ENCODE assay signal across 9 cellular contexts in the genomic region with DNA sequence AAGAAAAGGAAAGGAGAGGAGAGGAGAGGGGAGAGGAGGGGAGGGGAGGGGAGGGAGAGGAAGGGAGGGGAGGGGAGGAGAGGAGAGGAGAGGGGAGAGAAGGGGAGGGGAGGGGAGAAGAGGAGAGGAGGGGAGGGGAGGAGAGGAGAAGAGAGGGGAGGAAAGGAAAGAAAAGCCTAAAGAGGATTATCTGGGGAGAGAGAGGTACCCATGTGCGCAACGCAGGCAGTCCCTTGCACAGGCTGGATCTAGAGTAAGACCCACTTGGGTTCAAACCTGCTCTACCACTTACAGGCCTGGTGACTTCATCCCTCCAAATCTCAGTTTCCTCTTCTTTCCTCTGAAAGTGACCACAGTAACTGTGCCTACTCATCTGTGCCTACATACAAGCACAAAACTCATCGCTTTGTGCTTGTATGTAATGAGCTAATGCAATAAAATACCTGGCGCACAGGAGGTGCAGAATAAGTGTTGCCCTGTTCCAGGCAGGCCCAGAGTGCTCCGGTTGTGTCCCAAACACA. TPM values are rescaled to one million over a fixed set of nuclear protein-coding genes. Genes with fewer than 3 reads are reported as not detected.
A peak's percentile ranks its signal among the peaks of the same experiment; 100 is the strongest.
DNase-seq lines count a peak whose midpoint lies in the region; TF ChIP-seq lines count a peak whose summit lies in the region.
"Had no signal": no experiment of that assay in that cellular context is flagged by ENCODE, and none has a peak within 500 bp of the region (broad histone marks: within the 10 kb centered on the region; RNA-seq: fewer than 3 reads in every experiment).

No MANE protein-coding gene starts in this region.

- H3K4me2 ChIP-seq in OCI-LY3 (ENCODE audit: low read length) (peak overlapping the region; percentile 96), skeletal muscle satellite cell (ENCODE audit: low read length) (peak overlapping the region; percentile 82)

- H3K9me3 ChIP-seq in OCI-LY3 (ENCODE audit: insufficient read depth, low read length), result no peaks in the 10 kb centered on the region
- H3K9me3 ChIP-seq in duodenal mucosa (ENCODE audit: control insufficient read depth in 1 of 2, low read length in 2 of 2), result no peaks in the 10 kb centered on the region
- H3K9me3 ChIP-seq in skeletal muscle satellite cell (replicated peaks; ENCODE audit: low read length), result no peaks in the 10 kb centered on the region

- DNase-seq in DMS53 (lab: John Stamatoyannopoulos, UW) (peak; percentile 69), DMS53 treated with DMSO at 0.1 percent for 48 hours (lab: John Stamatoyannopoulos, UW; ENCODE audit: unreplicated experiment) (no peak), LoVo (ENCODE audit: low spot score) (no peak), ecto neural progenitor cell (ENCODE audit: low spot score) (no peak)
- DNase-seq in stimulated activated CD4-positive, alpha-beta T cell treated with anti-CD3 and anti-CD28 coated beads, Interleukin-12 subunit alpha, Interleukin-12 subunit beta, amount 100 ng/mL, for 4 hours, result no peak
- DNase-seq: occipital lobe had no signal

- H3K27me3 ChIP-seq in OCI-LY3 (ENCODE audit: low read depth, low read length) (no peaks in the 10 kb centered on the region), duodenal mucosa (ENCODE audit: control insufficient read depth in 1 of 2, insufficient read depth in 2 of 2, low read length in 2 of 2) (no peaks in the 10 kb centered on the region), skeletal muscle satellite cell (ENCODE audit: control insufficient read depth, insufficient read depth, low read length) (no peaks in the 10 kb centered on the region)

- H4K20me1 ChIP-seq in OCI-LY3 (ENCODE audit: insufficient read depth, low read length), result peaks cover 21% of the 10 kb centered on the region

- H3K36me3 ChIP-seq in OCI-LY3 (replicated peaks; ENCODE audit: low read depth, low read length), result peaks cover 12% of the 10 kb centered on the region
- peaks cover 0 to under 1% of the 10 kb centered on the region in 2 donors for H3K36me3 ChIP-seq in duodenal mucosa (ENCODE audit: control insufficient read depth in 1 of 2, insufficient read depth in 2 of 2, low read length in 2 of 2)
- peaks cover 4% of the 10 kb centered on the region for H3K36me3 ChIP-seq in skeletal muscle satellite cell (ENCODE audit: insufficient read depth, low read length)

- peak overlapping the region; percentile 85 for H3K9ac ChIP-seq in OCI-LY3 (ENCODE audit: low read length)
- no peak overlapping the region for H3K9ac ChIP-seq in duodenal mucosa (ENCODE audit: low read depth in 1 of 2, low read length in 2 of 2)
- no peak overlapping the region for H3K9ac ChIP-seq in skeletal muscle satellite cell (ENCODE audit: low read depth, low read length)

- H3K4me1 ChIP-seq in OCI-LY3 (ENCODE audit: low read length) (peaks cover 23% of the 10 kb centered on the region), duodenal mucosa (ENCODE audit: control insufficient read depth in 1 of 2, insufficient read depth in 2 of 2, low read length in 2 of 2) (peaks cover 25 to 31% of the 10 kb centered on the region in 2 donors), skeletal muscle satellite cell (ENCODE audit: control insufficient read depth, insufficient read depth, low read length) (peaks cover 38% of the 10 kb centered on the region)

- H3K27ac ChIP-seq in OCI-LY3 (ENCODE audit: low read length) (peak overlapping the region; percentile 11), duodenal mucosa (ENCODE audit: low read depth, low read length) (no peak overlapping the region)

- peaks cover 34% of the 10 kb centered on the region for H3K79me2 ChIP-seq in OCI-LY3 (ENCODE audit: low read length)

- H3K4me3 ChIP-seq in OCI-LY3 (ENCODE audit: low read length) (peak overlapping the region; percentile 94), duodenal mucosa (ENCODE audit: low read depth in 1 of 2, low read length in 2 of 2) (peak overlapping the region; percentile 60 to 81), skeletal muscle satellite cell (ENCODE audit: low read length) (peak overlapping the region; percentile 93)

- peak overlapping the region; percentile 88 for H2AFZ ChIP-seq in OCI-LY3 (ENCODE audit: low read depth, low read length)

- no peak for TF ChIP-seq CTCF in OCI-LY3 (IDR thresholded peaks at IDR 0.05; ENCODE audit: low read depth, low read length)

RNA-seq across cellular contexts. Expression of a gene that starts 0.8 kb away (rescaled TPM):
- total RNA-seq in skeletal muscle satellite cell (2012; rRNA removed), result 20.3 and 31.2 TPM in 2 replicates

RNA-seq across cellular contexts. Expression of a gene that starts 30.4 kb away (rescaled TPM):
- 0.22 and 1.3 TPM in 2 replicates for total RNA-seq in skeletal muscle satellite cell (2012; rRNA removed)

RNA-seq across cellular contexts. Expression of a gene that starts 32.8 kb away (rescaled TPM):
- 1.0 and 1.1 TPM in 2 replicates for total RNA-seq in skeletal muscle satellite cell (2012; rRNA removed)
